In genomic region chr9:129323999-129324553, GRCh38 we compare ENCODE assay signal across 22 cellular contexts.
DNase-seq lines count a peak whose midpoint lies in the region; ATAC-seq and TF ChIP-seq lines count a peak whose summit lies in the region.
"Had no signal": no experiment of that assay in that cellular context is flagged by ENCODE, and none has a peak within 500 bp of the region (broad histone marks: within the 10 kb centered on the region; RNA-seq: fewer than 3 reads in every experiment).

No MANE protein-coding gene starts in this region.

- H3K9me3 Mint-ChIP-seq in activated naive CD8-positive, alpha-beta T cell treated with anti-CD3 and anti-CD28 coated beads, Interleukin-2, amount 10 ng/mL, durations not matched to agents 7 days and 5 days, result no peaks in the 10 kb centered on the region
- H3K9me3 Mint-ChIP-seq in activated naive CD8-positive, alpha-beta T cell treated with anti-CD3 and anti-CD28 coated beads, Interleukin-2, amount 50 U/mL, for 24 hours, result no peaks in the 10 kb centered on the region
- no peaks in the 10 kb centered on the region for H3K9me3 Mint-ChIP-seq in type B pancreatic cell
- H3K9me3 Mint-ChIP-seq in stimulated activated memory B cell treated with anti-CD40 and anti-IgM and Interleukin-4, amounts not matched to agents 10 μg/mL and 1 μg/mL and 100 μg/mL, for 72 hours, result no peaks in the 10 kb centered on the region
- H3K9me3 Mint-ChIP-seq: activated T-helper 2 cell treated with anti-CD3 and anti-CD28 coated beads, Interferon-gamma antibody, Interleukin-2, Interleukin-4, amounts not matched to agents 10 μg/mL and 5 μg/mL and 100 μg/mL, durations not matched to agents 14 hours and 24 hours and 36 hours had no signal

- no peak for ATAC-seq in activated naive CD8-positive, alpha-beta T cell treated with anti-CD3 and anti-CD28 coated beads, Interleukin-2, amount 10 ng/mL, durations not matched to agents 7 days and 5 days (ENCODE audit: low read depth)
- no peak for ATAC-seq in activated naive CD8-positive, alpha-beta T cell treated with anti-CD3 and anti-CD28 coated beads, Interleukin-2, amount 50 U/mL, for 24 hours
- no peak for ATAC-seq in HG03159 (IDR thresholded peaks at IDR 0.05; ENCODE audit: unreplicated experiment)
- no peak for ATAC-seq in stimulated activated memory B cell treated with anti-CD40 and anti-IgM and Interleukin-4, amounts not matched to agents 10 μg/mL and 1 μg/mL and 100 μg/mL, for 72 hours
- ATAC-seq: activated CD4-positive, CD25-positive, alpha-beta regulatory T cell treated with anti-CD3 and anti-CD28 coated beads, Interleukin-2, amount 50 U/mL, for 24 hours; K562 had no signal

- WGBS in neuronal stem cell (ENCODE audit: extremely low coverage in 2 of 2, insufficient read length in 2 of 2, insufficient replicate concordance in 1 of 2), 2 donors, result no CpG with 5 or more reads among the region's 13 CpGs

- H3K4me3 ChIP-seq in endocrine pancreas (ENCODE audit: control insufficient read depth, insufficient read depth, low read length) (no peak overlapping the region), neuronal stem cell (ENCODE audit: low read length in 2 of 2) (no peak overlapping the region)
- H3K4me3 ChIP-seq: colonic mucosa, K562, SJSA1 had no signal

- peak; percentile 17 for DNase-seq in activated naive CD8-positive, alpha-beta T cell treated with anti-CD3 and anti-CD28 coated beads, Interleukin-2, amount 10 ng/mL, durations not matched to agents 7 days and 5 days
- DNase-seq in activated naive CD8-positive, alpha-beta T cell treated with anti-CD3 and anti-CD28 coated beads, Interleukin-2, amount 50 U/mL, for 24 hours, result no peak
- DNase-seq in neuronal stem cell (ENCODE audit: low spot score) (no peak), type B pancreatic cell (ENCODE audit: extremely low spot score, unreplicated experiment) (no peak)
- DNase-seq in stimulated activated CD4-positive, alpha-beta T cell treated with anti-CD3 and anti-CD28 coated beads, Interleukin-2, amount 100 ng/mL, for 48 hours, result no peak
- DNase-seq: colonic mucosa; DMS79 treated with DMSO at 0.1 percent for 48 hours; H7; midbrain; MV-4-11; NCI-H2029 treated with DMSO at 0.1 percent for 48 hours; NCI-H526; stimulated activated CD4-positive, alpha-beta T cell treated with anti-CD3 and anti-CD28 coated beads, Interleukin-2, amount 100 ng/mL, for 24 hours had no signal

- no peak overlapping the region for H3K4me2 ChIP-seq in neuronal stem cell (ENCODE audit: insufficient read depth, low read length, poor library complexity, severe bottlenecking)

- H3K36me3 ChIP-seq in endocrine pancreas (ENCODE audit: control insufficient read depth, insufficient read depth, low read length), result no peaks in the 10 kb centered on the region
- H3K36me3 ChIP-seq in neuronal stem cell (replicated peaks in 1 of 2; ENCODE audit: control insufficient read depth in 2 of 2, insufficient read depth in 2 of 2, low read length in 2 of 2), result no peaks in the 10 kb centered on the region
- H3K36me3 ChIP-seq: colonic mucosa, SJSA1 had no signal

- H3K79me1 ChIP-seq in neuronal stem cell (ENCODE audit: low read depth, low read length), result no peaks in the 10 kb centered on the region

- H3K18ac ChIP-seq in neuronal stem cell (ENCODE audit: low read length), result no peak overlapping the region

- H3K9ac ChIP-seq in endocrine pancreas (ENCODE audit: control insufficient read depth, insufficient read depth, low read length) (peak overlapping the region; percentile 14), neuronal stem cell (ENCODE audit: low read depth, low read length, poor library complexity) (no peak overlapping the region)

- peak overlapping the region; percentile 24 for H2BK12ac ChIP-seq in neuronal stem cell (ENCODE audit: low read length)

- POLR2A ChIA-PET in activated naive CD8-positive, alpha-beta T cell treated with anti-CD3 and anti-CD28 coated beads, Interleukin-2, amount 10 ng/mL, durations not matched to agents 7 days and 5 days (lab: Charles Lee), result no interaction called here

- no peak overlapping the region for H4K8ac ChIP-seq in neuronal stem cell (ENCODE audit: low read depth, low read length)

- no peak overlapping the region for H3K27ac Mint-ChIP-seq in activated naive CD8-positive, alpha-beta T cell treated with anti-CD3 and anti-CD28 coated beads, Interleukin-2, amount 10 ng/mL, durations not matched to agents 7 days and 5 days
- H3K27ac Mint-ChIP-seq in activated naive CD8-positive, alpha-beta T cell treated with anti-CD3 and anti-CD28 coated beads, Interleukin-2, amount 50 U/mL, for 24 hours, result no peak overlapping the region
- peak overlapping the region; percentile 48 for H3K27ac Mint-ChIP-seq in type B pancreatic cell
- H3K27ac Mint-ChIP-seq in stimulated activated memory B cell treated with anti-CD40 and anti-IgM and Interleukin-4, amounts not matched to agents 10 μg/mL and 1 μg/mL and 100 μg/mL, for 72 hours, result no peak overlapping the region
- H3K27ac Mint-ChIP-seq: activated T-helper 2 cell treated with anti-CD3 and anti-CD28 coated beads, Interferon-gamma antibody, Interleukin-2, Interleukin-4, amounts not matched to agents 10 μg/mL and 5 μg/mL and 100 μg/mL, durations not matched to agents 14 hours and 24 hours and 36 hours had no signal

- H2BK15ac ChIP-seq in neuronal stem cell (ENCODE audit: low read length), result peak overlapping the region; percentile 65

- H3K9me3 ChIP-seq in endocrine pancreas (ENCODE audit: control insufficient read depth, low read length) (no peaks in the 10 kb centered on the region), neuronal stem cell (replicated peaks in 1 of 2; ENCODE audit: control insufficient read depth in 2 of 2, insufficient read depth in 1 of 2, low read depth in 1 of 2, low read length in 2 of 2) (no peaks in the 10 kb centered on the region)
- H3K9me3 ChIP-seq: colonic mucosa, SJSA1 had no signal

- H3K4me1 ChIP-seq in endocrine pancreas (ENCODE audit: control insufficient read depth, insufficient read depth, low read length) (no peaks in the 10 kb centered on the region), neuronal stem cell (ENCODE audit: control insufficient read depth in 2 of 2, insufficient read depth in 1 of 2, low read depth in 1 of 2, low read length in 2 of 2) (peaks cover 20 to 27% of the 10 kb centered on the region in 2 donors)

- no peak overlapping the region for H4K91ac ChIP-seq in neuronal stem cell (ENCODE audit: low read depth, low read length, poor library complexity)

- peak overlapping the region; percentile 38 for H2BK120ac ChIP-seq in neuronal stem cell (ENCODE audit: low read depth, low read length)

- no peak overlapping the region for H3K14ac ChIP-seq in neuronal stem cell (ENCODE audit: low read length)

- no peak overlapping the region for H3K4ac ChIP-seq in neuronal stem cell (ENCODE audit: low read length)

- peaks cover 14% of the 10 kb centered on the region for H3K4me1 Mint-ChIP-seq in activated naive CD8-positive, alpha-beta T cell treated with anti-CD3 and anti-CD28 coated beads, Interleukin-2, amount 10 ng/mL, durations not matched to agents 7 days and 5 days
- H3K4me1 Mint-ChIP-seq in activated naive CD8-positive, alpha-beta T cell treated with anti-CD3 and anti-CD28 coated beads, Interleukin-2, amount 50 U/mL, for 24 hours, result peaks cover 36% of the 10 kb centered on the region
- peaks cover 39% of the 10 kb centered on the region for H3K4me1 Mint-ChIP-seq in type B pancreatic cell (ENCODE audit: unreplicated experiment)
- H3K4me1 Mint-ChIP-seq in stimulated activated memory B cell treated with anti-CD40 and anti-IgM and Interleukin-4, amounts not matched to agents 10 μg/mL and 1 μg/mL and 100 μg/mL, for 72 hours, result peaks cover 19% of the 10 kb centered on the region

- no peak overlapping the region for H3K27ac ChIP-seq in neuronal stem cell (replicated peaks; ENCODE audit: low read length)
- H3K27ac ChIP-seq: C4-2B, colonic mucosa, HL-60, SJSA1 had no signal

- H3K23ac ChIP-seq in neuronal stem cell (ENCODE audit: low read depth, low read length, poor library complexity), result no peak overlapping the region

- peak overlapping the region; percentile 20 for H2AK5ac ChIP-seq in neuronal stem cell (ENCODE audit: low read depth, low read length)

- H3K27me3 Mint-ChIP-seq in activated naive CD8-positive, alpha-beta T cell treated with anti-CD3 and anti-CD28 coated beads, Interleukin-2, amount 10 ng/mL, durations not matched to agents 7 days and 5 days, result no peaks in the 10 kb centered on the region
- peaks cover 2% of the 10 kb centered on the region for H3K27me3 Mint-ChIP-seq in activated naive CD8-positive, alpha-beta T cell treated with anti-CD3 and anti-CD28 coated beads, Interleukin-2, amount 50 U/mL, for 24 hours
- H3K27me3 Mint-ChIP-seq in type B pancreatic cell, result no peaks in the 10 kb centered on the region
- H3K27me3 Mint-ChIP-seq in stimulated activated memory B cell treated with anti-CD40 and anti-IgM and Interleukin-4, amounts not matched to agents 10 μg/mL and 1 μg/mL and 100 μg/mL, for 72 hours, result peaks cover 38% of the 10 kb centered on the region

- TF ChIP-seq CTCF in type B pancreatic cell (conservative IDR thresholded peaks at IDR 0.05), result no peak

- no peaks in the 10 kb centered on the region for H3K36me3 Mint-ChIP-seq in activated naive CD8-positive, alpha-beta T cell treated with anti-CD3 and anti-CD28 coated beads, Interleukin-2, amount 10 ng/mL, durations not matched to agents 7 days and 5 days
- H3K36me3 Mint-ChIP-seq in activated naive CD8-positive, alpha-beta T cell treated with anti-CD3 and anti-CD28 coated beads, Interleukin-2, amount 50 U/mL, for 24 hours (ENCODE audit: low read depth), result no peaks in the 10 kb centered on the region
- no peaks in the 10 kb centered on the region for H3K36me3 Mint-ChIP-seq in type B pancreatic cell
- no peaks in the 10 kb centered on the region for H3K36me3 Mint-ChIP-seq in stimulated activated memory B cell treated with anti-CD40 and anti-IgM and Interleukin-4, amounts not matched to agents 10 μg/mL and 1 μg/mL and 100 μg/mL, for 72 hours

- no peak overlapping the region for H3K4me3 Mint-ChIP-seq in activated naive CD8-positive, alpha-beta T cell treated with anti-CD3 and anti-CD28 coated beads, Interleukin-2, amount 10 ng/mL, durations not matched to agents 7 days and 5 days
- H3K4me3 Mint-ChIP-seq in activated naive CD8-positive, alpha-beta T cell treated with anti-CD3 and anti-CD28 coated beads, Interleukin-2, amount 50 U/mL, for 24 hours, result no peak overlapping the region
- no peak overlapping the region for H3K4me3 Mint-ChIP-seq in type B pancreatic cell
- H3K4me3 Mint-ChIP-seq in stimulated activated memory B cell treated with anti-CD40 and anti-IgM and Interleukin-4, amounts not matched to agents 10 μg/mL and 1 μg/mL and 100 μg/mL, for 72 hours, result no peak overlapping the region

- no peak overlapping the region for H2AFZ ChIP-seq in neuronal stem cell (ENCODE audit: low read length)

- no peak overlapping the region for H2BK5ac ChIP-seq in neuronal stem cell (ENCODE audit: low read length)

- no peaks in the 10 kb centered on the region for H3K27me3 ChIP-seq in endocrine pancreas (ENCODE audit: control insufficient read depth, insufficient read depth, low read length)
- no peaks in the 10 kb centered on the region for H3K27me3 ChIP-seq in neuronal stem cell (ENCODE audit: control insufficient read depth in 3 of 3, insufficient read depth in 3 of 3, low read depth in 1 of 3, low read length in 3 of 3)
- H3K27me3 ChIP-seq: colonic mucosa, SJSA1 had no signal
